Comparison of ENCODE assay signal across 32 cellular contexts in the genomic region with DNA sequence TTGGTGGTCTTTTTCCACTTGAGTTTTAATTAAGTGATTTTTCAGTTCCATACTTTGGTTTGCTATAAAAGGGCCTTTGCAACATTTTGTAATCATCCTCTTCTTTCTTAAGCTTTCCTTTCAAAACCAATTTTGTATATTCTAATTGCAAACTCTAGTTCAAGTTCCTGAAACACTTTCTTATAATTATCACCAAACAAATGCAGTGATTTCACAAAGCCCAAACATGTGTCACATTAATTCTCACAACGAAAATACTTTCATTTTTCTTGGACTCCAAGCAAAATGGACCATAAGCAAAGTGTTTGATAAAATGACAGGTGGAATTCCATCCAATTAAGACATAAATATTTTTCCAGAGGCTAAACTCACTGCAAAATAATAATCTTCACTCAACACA.
DNase-seq lines count a peak whose midpoint lies in the region; ATAC-seq, FAIRE-seq and TF ChIP-seq lines count a peak whose summit lies in the region.
"Had no signal": no experiment of that assay in that cellular context is flagged by ENCODE, and none has a peak within 500 bp of the region (broad histone marks: within the 10 kb centered on the region; RNA-seq: fewer than 3 reads in every experiment).

No MANE protein-coding gene starts in this region.

- H3K9me3 Mint-ChIP-seq in type B pancreatic cell = peaks cover 10% of the 10 kb centered on the region
- H3K9me3 Mint-ChIP-seq: CD8-positive, alpha-beta T cell had no signal

- H3K27ac Mint-ChIP-seq in type B pancreatic cell = no peak overlapping the region
- H3K27ac Mint-ChIP-seq: B cell; CD14-positive monocyte; CD4-positive, alpha-beta memory T cell; CD4-positive, alpha-beta T cell; CD4-positive, CD25-positive, alpha-beta regulatory T cell; CD8-positive, alpha-beta memory T cell; CD8-positive, alpha-beta T cell had no signal

- H3K4me3 Mint-ChIP-seq in type B pancreatic cell = peak overlapping the region; percentile 4
- H3K4me3 Mint-ChIP-seq: B cell; CD14-positive monocyte; CD4-positive, alpha-beta memory T cell; CD4-positive, alpha-beta T cell; CD4-positive, CD25-positive, alpha-beta regulatory T cell; CD8-positive, alpha-beta memory T cell; CD8-positive, alpha-beta T cell had no signal

- H3K9me3 ChIP-seq in A549 = no peaks in the 10 kb centered on the region; the same call in 2 of the 3 replicates
- H3K9me3 ChIP-seq: BE2C, Caco-2 had no signal

- no peaks in the 10 kb centered on the region for H3K4me1 Mint-ChIP-seq in type B pancreatic cell (ENCODE audit: unreplicated experiment)
- H3K4me1 Mint-ChIP-seq: B cell; CD14-positive monocyte; CD4-positive, alpha-beta memory T cell; CD4-positive, CD25-positive, alpha-beta regulatory T cell; CD8-positive, alpha-beta memory T cell had no signal

- WGBS in A549 (ENCODE audit: missing lambda C conversion rate) = 0% methylated on average over 1 of the region's 1 CpG

- no peak for TF ChIP-seq CTCF in A549 (IDR thresholded peaks at IDR 0.05)
- TF ChIP-seq CTCF in type B pancreatic cell (conservative IDR thresholded peaks at IDR 0.05) = no peak

- no peaks in the 10 kb centered on the region for H3K36me3 Mint-ChIP-seq in type B pancreatic cell
- H3K36me3 Mint-ChIP-seq: CD14-positive monocyte; CD4-positive, alpha-beta memory T cell; CD4-positive, CD25-positive, alpha-beta regulatory T cell; CD8-positive, alpha-beta memory T cell; CD8-positive, alpha-beta T cell had no signal

- ATAC-seq in A549 = no peak
- ATAC-seq: CD8-positive, alpha-beta T cell had no signal

- CTCF ChIA-PET in A549 (lab: Yijun Ruan, JAX) = no interaction called here

- TF ChIP-seq POLR2A in A549 (IDR thresholded peaks at IDR 0.05; ENCODE audit: low read length) = no peak

- DNase-seq in A549 (ENCODE audit: low read depth in 1 of 2, low spot score in 1 of 2) (no peak), type B pancreatic cell (ENCODE audit: extremely low spot score, unreplicated experiment) (no peak), dedifferentiated amniotic fluid mesenchymal stem cell (ENCODE audit: extremely low spot score) (no peak), SK-N-DZ (ENCODE audit: low spot score) (no peak)
- DNase-seq: 8988T; ACHN; AML-193; BE2C; C1 segment of cervical spinal cord; Caco-2; Calu3; CD4-positive, alpha-beta memory T cell; CD4-positive, alpha-beta T cell; CD4-positive, CD25-positive, alpha-beta regulatory T cell; CD8-positive, alpha-beta memory T cell; CD8-positive, alpha-beta T cell; COR-L47; DMS 273 treated with DMSO at 0.1 percent for 48 hours; DMS153; DMS53; DMS79; DMS79 treated with DMSO at 0.1 percent for 48 hours; DND-41; EL had no signal

- no peak overlapping the region for H3K4me3 ChIP-seq in A549
- H3K4me3 ChIP-seq: BLaER1; BLaER1 treated with 17β-estradiol and CSF1 and Interleukin-3, amounts not matched to agents 10 nM and 100 nM had no signal

- H3K4me1 ChIP-seq in A549 = no peaks in the 10 kb centered on the region
- H3K4me1 ChIP-seq: BE2C, Caco-2 had no signal

- H3K27me3 Mint-ChIP-seq in type B pancreatic cell = peaks cover 14% of the 10 kb centered on the region
- H3K27me3 Mint-ChIP-seq: B cell; CD4-positive, alpha-beta T cell; CD4-positive, CD25-positive, alpha-beta regulatory T cell; CD8-positive, alpha-beta memory T cell had no signal

- no peak for TF ChIP-seq RAD21 in A549 (conservative IDR thresholded peaks at IDR 0.05 in 1 of 2, IDR thresholded peaks at IDR 0.05 in 1 of 2)

- POLR2A ChIA-PET in A549 (lab: Yijun Ruan, JAX) = no interaction called here

- no peak for TF ChIP-seq EP300 in A549 (IDR thresholded peaks at IDR 0.05)

- no peak overlapping the region for H3K4me2 ChIP-seq in A549
- H3K4me2 ChIP-seq: BLaER1; BLaER1 treated with 17β-estradiol and CSF1 and Interleukin-3, amounts not matched to agents 10 nM and 100 nM had no signal

- no peak for FAIRE-seq in A549 (lab: Jason Lieb, UNC)
- FAIRE-seq: A204.1, D721Med had no signal

- no peak overlapping the region for H3K27ac ChIP-seq in A549
- H3K27ac ChIP-seq: 22Rv1; BLaER1; BLaER1 treated with 17β-estradiol and CSF1 and Interleukin-3, amounts not matched to agents 10 nM and 100 nM; C4-2B had no signal

TF ChIP-seq in A549, 52 proteins besides CTCF, POLR2A, EP300 and RAD21:
- TF ChIP-seq, protein P1, sequence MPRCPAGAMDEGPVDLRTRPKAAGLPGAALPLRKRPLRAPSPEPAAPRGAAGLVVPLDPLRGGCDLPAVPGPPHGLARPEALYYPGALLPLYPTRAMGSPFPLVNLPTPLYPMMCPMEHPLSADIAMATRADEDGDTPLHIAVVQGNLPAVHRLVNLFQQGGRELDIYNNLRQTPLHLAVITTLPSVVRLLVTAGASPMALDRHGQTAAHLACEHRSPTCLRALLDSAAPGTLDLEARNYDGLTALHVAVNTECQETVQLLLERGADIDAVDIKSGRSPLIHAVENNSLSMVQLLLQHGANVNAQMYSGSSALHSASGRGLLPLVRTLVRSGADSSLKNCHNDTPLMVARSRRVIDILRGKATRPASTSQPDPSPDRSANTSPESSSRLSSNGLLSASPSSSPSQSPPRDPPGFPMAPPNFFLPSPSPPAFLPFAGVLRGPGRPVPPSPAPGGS (IDR thresholded peaks at IDR 0.05) = no peak
- TF ChIP-seq TFCP2L1 (CRISPR knock-in tag; IDR thresholded peaks at IDR 0.05) (no peak), CBX8 (IDR thresholded peaks at IDR 0.05) (peak; percentile 86; the same call in 1 of the 2 replicates), RNF2 (IDR thresholded peaks at IDR 0.05; ENCODE audit: borderline replicate concordance, low read depth) (peak; percentile 96), KDM5A (IDR thresholded peaks at IDR 0.05) (no peak), HDAC2 (IDR thresholded peaks at IDR 0.05) (no peak), MAFK (IDR thresholded peaks at IDR 0.05; ENCODE audit: partially characterized antibody) (no peak), BHLHE40 (IDR thresholded peaks at IDR 0.05; ENCODE audit: low read depth, low read length) (no peak), FOSL2 (IDR thresholded peaks at IDR 0.05) (no peak), FOSL2 (CRISPR knock-in tag; IDR thresholded peaks at IDR 0.05) (no peak), CHD2 (IDR thresholded peaks at IDR 0.05; ENCODE audit: low read length, partially characterized antibody) (no peak)
